8 cellular contexts compared by ENCODE assay signal in genomic region chr5:129771058-129771838, GRCh38. TPM values are rescaled to one million over a fixed set of nuclear protein-coding genes. Genes with fewer than 3 reads are reported as not detected.
DNase-seq lines count a peak whose midpoint lies in the region; ATAC-seq, FAIRE-seq and TF ChIP-seq lines count a peak whose summit lies in the region.

No MANE protein-coding gene starts in this region.

- no peak overlapping the region for H3K27ac ChIP-seq in left lung

- H3K9me3 ChIP-seq in MG63 (no peaks in the 10 kb centered on the region), left lung (no peaks in the 10 kb centered on the region)

- peak; percentile 14 for DNase-seq in NK-92 treated with Interleukin-12 subunit alpha and Interleukin-12 subunit beta, amount 100 ng/mL, for 24 hours (lab: John Stamatoyannopoulos, UW)
- no peak for DNase-seq in NK-92 (lab: John Stamatoyannopoulos, UW; ENCODE audit: unreplicated experiment)
- DNase-seq in H54 (ENCODE audit: insufficient read length, low spot score): peak; percentile 20
- peak; percentile 39 for DNase-seq in MG63
- DNase-seq in T-helper 9 cell: peak; percentile 10
- peak; percentile 12 for DNase-seq in central memory CD4-positive, alpha-beta T cell
- no peak for DNase-seq in left lung
- peak; percentile 6 for DNase-seq in stimulated activated CD8-positive, alpha-beta memory T cell treated with anti-CD3 and anti-CD28 coated beads, Interleukin-4, amount 100 ng/mL, for 24 hours (ENCODE audit: low read depth)

- FAIRE-seq in H54 (lab: Jason Lieb, UNC): peak; percentile 90

- ATAC-seq in left lung: peak; percentile 88

- H3K36me3 ChIP-seq in MG63 (no peaks in the 10 kb centered on the region), left lung (no peaks in the 10 kb centered on the region)

- intact Hi-C loops in left lung (cut with DNase I): loop anchor here in 1 of 2 donors (10.0 kb wide), 1 partner anchor 74 kb away; no protein-coding TSS in a partner anchor

- H3K4me3 ChIP-seq in MG63 (no peak overlapping the region), left lung (no peak overlapping the region)

- peak; percentile 67 to 68 for TF ChIP-seq CTCF in left lung (IDR thresholded peaks at IDR 0.05)

- TF ChIP-seq POLR2A in H54 (IDR thresholded peaks at IDR 0.05; ENCODE audit: low read depth, low read length): no peak

- H3K27me3 ChIP-seq in MG63 (no peaks in the 10 kb centered on the region), left lung (no peaks in the 10 kb centered on the region)

- no peaks in the 10 kb centered on the region for H3K4me1 ChIP-seq in left lung

RNA-seq across cellular contexts. Expression of gene MINAR2, which starts 23.4 kb away (rescaled TPM):
- not detected in 2 replicates for total RNA-seq in MG63 (2014; rRNA removed; shearing (Covaris generic); ENCODE audit: low replicate concordance)
- not detected for total RNA-seq in left lung

Comparison
In these comparisons a context has a peak if more than half of its experiments do, and no peak if none do; other contexts are left out.
1. DNase-seq: peak in NK-92 treated with Interleukin-12 subunit alpha and Interleukin-12 subunit beta, amount 100 ng/mL, for 24 hours (single experiment), H54 (single experiment), MG63 (single experiment), T-helper 9 cell (single experiment), central memory CD4-positive, alpha-beta T cell (single experiment) and stimulated activated CD8-positive, alpha-beta memory T cell treated with anti-CD3 and anti-CD28 coated beads, Interleukin-4, amount 100 ng/mL, for 24 hours (single experiment); none in NK-92 (single experiment) and left lung (0 of 2).